Comparison of ENCODE assay signal across 7 cellular contexts in the genomic region with DNA sequence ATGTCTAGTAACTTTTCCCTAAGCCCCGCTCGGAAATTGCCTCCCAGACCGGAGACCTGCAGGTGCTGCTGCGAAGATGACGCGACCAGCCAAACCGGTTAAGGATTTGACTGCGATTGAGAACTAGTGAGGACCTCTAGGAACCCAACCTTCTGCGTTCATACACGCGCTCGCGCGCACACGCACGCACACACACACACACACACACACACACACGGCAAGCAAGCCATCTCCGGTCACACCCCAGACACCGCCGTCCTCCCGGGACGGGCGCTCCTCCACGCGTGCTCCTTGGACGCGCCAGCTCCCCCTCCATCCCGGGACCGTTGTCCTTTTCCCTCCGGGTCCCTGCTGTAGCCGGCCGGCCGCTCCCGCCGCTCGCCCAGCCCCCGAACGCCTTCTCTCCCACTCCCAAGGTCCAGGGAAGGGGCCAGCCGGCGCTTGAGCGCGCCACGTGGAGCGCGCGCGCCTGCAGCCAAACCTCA. TPM values are rescaled to one million over a fixed set of nuclear protein-coding genes. Genes with fewer than 3 reads are reported as not detected.
A peak's percentile ranks its signal among the peaks of the same experiment; 100 is the strongest.
DNase-seq lines count a peak whose midpoint lies in the region; ATAC-seq, FAIRE-seq and TF ChIP-seq lines count a peak whose summit lies in the region.

No MANE protein-coding gene starts in this region.

- TF ChIP-seq CTCF in GM12864 (IDR thresholded peaks at IDR 0.05; ENCODE audit: low read depth, low read length, missing control alignments): no peak
- TF ChIP-seq CTCF in GM12878 (IDR thresholded peaks at IDR 0.05 in 2 of 3, conservative IDR thresholded peaks at IDR 0.05 in 1 of 3; ENCODE audit: control insufficient read depth in 2 of 3, extremely low read depth in 1 of 3, insufficient read depth in 1 of 3, low read depth in 3 of 3, low read length in 3 of 3): no peak

- peak overlapping the region; percentile 81 for H2AFZ ChIP-seq in GM12878 (ENCODE audit: control insufficient read depth, low read depth, low read length)

- H3K36me3 ChIP-seq in GM12878 (ENCODE audit: control insufficient read depth in 2 of 2, insufficient read depth in 2 of 2, low read length in 1 of 2) (no peaks in the 10 kb centered on the region), iPS-15b (ENCODE audit: control insufficient read depth, insufficient read depth, low read length) (no peaks in the 10 kb centered on the region)

- H3K9me3 ChIP-seq in GM12878 (replicated peaks; ENCODE audit: control insufficient read depth, insufficient read depth, low read length): no peaks in the 10 kb centered on the region
- H3K9me3 ChIP-seq in iPS-15b (ENCODE audit: control insufficient read depth, insufficient read depth, low read length): no peaks in the 10 kb centered on the region

- H3K9ac ChIP-seq in GM12878 (ENCODE audit: control insufficient read depth, insufficient read depth, low read length) (peak overlapping the region; percentile 62), iPS-15b (ENCODE audit: low read depth, low read length) (no peak overlapping the region)

- no peak for TF ChIP-seq RAD21 in GM12878 (IDR thresholded peaks at IDR 0.05; ENCODE audit: insufficient read depth, low read depth, low read length)

- H3K4me1 ChIP-seq in GM12878 (ENCODE audit: control insufficient read depth, insufficient read depth, low read length) (peaks cover 12% of the 10 kb centered on the region), iPS-15b (ENCODE audit: control insufficient read depth, insufficient read depth, low read length) (no peaks in the 10 kb centered on the region)

- peak overlapping the region; percentile 76 for H3K4me2 ChIP-seq in GM12878 (ENCODE audit: control insufficient read depth, insufficient read depth)

- peaks cover 52% of the 10 kb centered on the region for H3K79me2 ChIP-seq in GM12878 (ENCODE audit: control insufficient read depth, insufficient read depth, low read length)

- POLR2A ChIA-PET in GM12878 (lab: Charles Lee): no interaction called here

- peak; percentile 18 for FAIRE-seq in GM12878 (lab: Jason Lieb, UNC)

- TF ChIP-seq POLR2A in GM12878 (IDR thresholded peaks at IDR 0.05; ENCODE audit: low read depth, low read length): peak; percentile 66

- in situ Hi-C loops in GM12878 (cut with MboI): no loop called here

- H3K4me3 ChIP-seq in GM12864 (ENCODE audit: low read depth, low read length) (peak overlapping the region; percentile 73), GM12878 (peak overlapping the region; percentile 82), iPS-15b (ENCODE audit: low read depth, low read length) (peak overlapping the region; percentile 70)

- ATAC-seq in HG03139 (IDR thresholded peaks at IDR 0.05; ENCODE audit: unreplicated experiment) (peak; percentile 0), GM12878 (peak; percentile 37), sciatic nerve (peak; percentile 66), HG03342 (IDR thresholded peaks at IDR 0.05; ENCODE audit: unreplicated experiment) (no peak)

- no TSS peak for BruUV-seq in GM12878 (replicated peaks; lab: Mats Ljungman, UMichigan)

- H3K27me3 ChIP-seq in GM12878 (replicated peaks in 1 of 2; ENCODE audit: control insufficient read depth in 2 of 2, insufficient read depth in 2 of 2, low read length in 1 of 2): no peaks in the 10 kb centered on the region
- H3K27me3 ChIP-seq in iPS-15b (ENCODE audit: control insufficient read depth, insufficient read depth, low read length): peaks cover 6% of the 10 kb centered on the region

- CTCF ChIA-PET in GM12878 (lab: Yijun Ruan, JAX): interaction anchor here (1.3 to 4.4 kb wide), 2 partner anchors 108 to 114 kb away, joined by 3 to 37 read pairs; no protein-coding TSS in a partner anchor

- no peaks in the 10 kb centered on the region for H4K20me1 ChIP-seq in GM12878 (ENCODE audit: control insufficient read depth, insufficient read depth)

- DNase-seq in GM12864 (ENCODE audit: low read depth): peak; percentile 74
- DNase-seq in OCI-M1 (lab: John Stamatoyannopoulos, UW): peak; percentile 77
- no peak for DNase-seq in GM12878 (ENCODE audit: low read depth, low spot score)
- peak; percentile 68 for DNase-seq in sciatic nerve (ENCODE audit: low spot score)

- intact Hi-C loops in GM12878 (cut with micrococcal nuclease; ENCODE audit: unreplicated experiment) (loop anchor here (5.0 kb wide), 1 partner anchor 183 kb away; no protein-coding TSS in a partner anchor), sciatic nerve (cut with DNase I) (loop anchor here (5.0 kb wide), 1 partner anchor 113 kb away; no protein-coding TSS in a partner anchor)

- SMC1A ChIA-PET in GM12878 (lab: Charles Lee; ENCODE audit: uncharacterized antibody, unreplicated experiment): no interaction called here

- RAD21 ChIA-PET in GM12878 (lab: Charles Lee; ENCODE audit: unreplicated experiment): interaction anchor here (1.8 to 3.4 kb wide), 3 partner anchors 70 to 114 kb away, joined by 7 to 17 read pairs (median 12); a partner anchor contains a TSS

- H3K27ac ChIP-seq in GM12878 (ENCODE audit: control insufficient read depth, insufficient read depth): peak overlapping the region; percentile 48

- under 1% methylated on average over 43 of the region's 47 CpGs for WGBS in GM12878 (ENCODE audit: insufficient coverage, insufficient replicate concordance, low lambda C conversion rate, missing lambda C conversion rate)

- TF ChIP-seq EP300 in GM12878 (IDR thresholded peaks at IDR 0.05; ENCODE audit: borderline replicate concordance in 1 of 2, control insufficient read depth in 1 of 2, low read depth in 2 of 2, low read length in 2 of 2): no peak

TF ChIP-seq in GM12878, 131 proteins besides CTCF, POLR2A, EP300 and RAD21 (continues in another document):
- TF ChIP-seq SIN3A (IDR thresholded peaks at IDR 0.05; ENCODE audit: low read depth, low read length) (no peak), MEF2A (IDR thresholded peaks at IDR 0.05; ENCODE audit: insufficient read depth, low read depth, low read length) (no peak), NR2F1 (conservative IDR thresholded peaks at IDR 0.05) (no peak), GATAD2B (conservative IDR thresholded peaks at IDR 0.05; ENCODE audit: low read depth) (peak; percentile 30; the same call in 1 of the 2 replicates), TCF3 (IDR thresholded peaks at IDR 0.05; ENCODE audit: borderline replicate concordance, insufficient read depth, low read depth, low read length) (no peak)
- TF ChIP-seq, protein P1, sequence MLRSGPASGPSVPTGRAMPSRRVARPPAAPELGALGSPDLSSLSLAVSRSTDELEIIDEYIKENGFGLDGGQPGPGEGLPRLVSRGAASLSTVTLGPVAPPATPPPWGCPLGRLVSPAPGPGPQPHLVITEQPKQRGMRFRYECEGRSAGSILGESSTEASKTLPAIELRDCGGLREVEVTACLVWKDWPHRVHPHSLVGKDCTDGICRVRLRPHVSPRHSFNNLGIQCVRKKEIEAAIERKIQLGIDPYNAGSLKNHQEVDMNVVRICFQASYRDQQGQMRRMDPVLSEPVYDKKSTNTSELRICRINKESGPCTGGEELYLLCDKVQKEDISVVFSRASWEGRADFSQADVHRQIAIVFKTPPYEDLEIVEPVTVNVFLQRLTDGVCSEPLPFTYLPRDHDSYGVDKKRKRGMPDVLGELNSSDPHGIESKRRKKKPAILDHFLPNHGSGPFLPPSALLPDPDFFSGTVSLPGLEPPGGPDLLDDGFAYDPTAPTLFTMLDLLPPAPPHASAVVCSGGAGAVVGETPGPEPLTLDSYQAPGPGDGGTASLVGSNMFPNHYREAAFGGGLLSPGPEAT (IDR thresholded peaks at IDR 0.05; ENCODE audit: low read depth): peak; percentile 21; the same call in 1 of the 2 replicates

RNA-seq across cellular contexts. Expression of a gene that starts 1.2 kb away (rescaled TPM):
- total RNA-seq in GM12878 (2013; cell fraction: nucleolus; rRNA removed): 25.7 and 28.4 TPM in 2 replicates
- total RNA-seq in GM12878 (2014; rRNA removed) (29.1 and 30.5 TPM in 2 replicates), GM12878 (2014; rRNA removed; fragmentation: Illumina TruSeq; extraction: Trizol) (31.9 and 32.0 TPM in 2 replicates), GM12878 (2021) (38.0 and 38.6 TPM in 2 replicates), sciatic nerve (19.6 TPM)
- polyA plus RNA-seq in GM12878 (2011; ENCODE audit: low read depth): 6.8 TPM
- polyA plus RNA-seq in GM12878 (2011; rRNA removed) (18.4 and 19.5 TPM in 2 replicates), GM12878 (2014; fragmentation: Illumina TruSeq; extraction: Trizol) (30.4 and 33.3 TPM in 2 replicates), GM12878 (2014; fragmentation: Nextera tagmentation; extraction: Ambion mirVana) (10 to 100 TPM; 11.0 to 11.9 TPM), GM12878 (2014; rRNA removed) (26.4 and 27.3 TPM in 2 replicates), GM12878 (2016; fragmentation: Nextera tagmentation; extraction: Ambion mirVana) (10 to 100 TPM; 23.3 to 24.6 TPM)
- 20.7 and 21.1 TPM in 2 replicates for polyA plus RNA-seq in GM12878 (2011; cell fraction: cytosol; rRNA removed)
- 25.5 and 35.4 TPM in 2 replicates for polyA plus RNA-seq in GM12878 (2011; cell fraction: nucleus; rRNA removed)
- 14.4 and 16.9 TPM in 2 replicates for polyA plus RNA-seq in GM12878 (2012)
- polyA minus RNA-seq in GM12878 (2011; rRNA and poly(A)+ RNA removed): 36.4 and 38.9 TPM in 2 replicates
- polyA minus RNA-seq in GM12878 (2011; cell fraction: cytosol; rRNA and poly(A)+ RNA removed): 11.6 and 13.9 TPM in 2 replicates
- polyA minus RNA-seq in GM12878 (2011; cell fraction: nucleus; rRNA and poly(A)+ RNA removed): 15.0 and 21.8 TPM in 2 replicates

RNA-seq across cellular contexts. Expression of a gene that starts 56.9 kb away (rescaled TPM):
- total RNA-seq in GM12878 (2013; cell fraction: nucleolus; rRNA removed): 13.5 and 16.2 TPM in 2 replicates
- total RNA-seq in GM12878 (2014; rRNA removed): 133 and 169 TPM in 2 replicates
- 197 and 220 TPM in 2 replicates for total RNA-seq in GM12878 (2014; rRNA removed; fragmentation: Illumina TruSeq; extraction: Trizol)
- total RNA-seq in GM12878 (2021): 142 and 145 TPM in 2 replicates
- polyA plus RNA-seq in GM12878 (2011; ENCODE audit: low read depth): 323 TPM
- 344 and 345 TPM in 2 replicates for polyA plus RNA-seq in GM12878 (2011; rRNA removed)
- polyA plus RNA-seq in GM12878 (2011; cell fraction: cytosol; rRNA removed): 50.2 and 52.3 TPM in 2 replicates
- polyA plus RNA-seq in GM12878 (2011; cell fraction: nucleus; rRNA removed): 30.0 and 41.2 TPM in 2 replicates
- 311 and 399 TPM in 2 replicates for polyA plus RNA-seq in GM12878 (2012)
- polyA plus RNA-seq in GM12878 (2014; fragmentation: Illumina TruSeq; extraction: Trizol): 145 and 158 TPM in 2 replicates
- polyA plus RNA-seq in GM12878 (2014; fragmentation: Nextera tagmentation; extraction: Ambion mirVana): 100 to 1,000 TPM; 473 to 509 TPM
- polyA plus RNA-seq in GM12878 (2014; rRNA removed): 127 and 146 TPM in 2 replicates
- polyA plus RNA-seq in GM12878 (2016; fragmentation: Nextera tagmentation; extraction: Ambion mirVana): 100 to 1,000 TPM; 297 to 312 TPM
- 6.3 and 21.4 TPM in 2 replicates for polyA minus RNA-seq in GM12878 (2011; rRNA and poly(A)+ RNA removed)
- polyA minus RNA-seq in GM12878 (2011; cell fraction: cytosol; rRNA and poly(A)+ RNA removed): 7.4 and 11.6 TPM in 2 replicates
- 6.6 and 9.7 TPM in 2 replicates for polyA minus RNA-seq in GM12878 (2011; cell fraction: nucleus; rRNA and poly(A)+ RNA removed)
- total RNA-seq in sciatic nerve: 149 TPM
